In genomic region chr4:37687175-37687525, GRCh38 we compare ENCODE assay signal across 8 cellular contexts. TPM values are rescaled to one million over a fixed set of nuclear protein-coding genes. Genes with fewer than 3 reads are reported as not detected.
DNase-seq lines count a peak whose midpoint lies in the region; ATAC-seq and TF ChIP-seq lines count a peak whose summit lies in the region.

No MANE protein-coding gene starts in this region.

- H3K27ac ChIP-seq in CD4-positive, CD25-positive, alpha-beta regulatory T cell (ENCODE audit: insufficient read depth, low read length, poor library complexity, severe bottlenecking), result peak overlapping the region; percentile 84
- no peak overlapping the region for H3K27ac ChIP-seq in mammary epithelial cell (ENCODE audit: insufficient read depth, low read depth, low read length)
- H3K27ac ChIP-seq in naive thymus-derived CD4-positive, alpha-beta T cell (ENCODE audit: low read depth, low read length), result peak overlapping the region; percentile 92

- H3K27me3 ChIP-seq in CD4-positive, CD25-positive, alpha-beta regulatory T cell (ENCODE audit: control insufficient read depth, insufficient read depth, low read length), result no peaks in the 10 kb centered on the region
- no peaks in the 10 kb centered on the region for H3K27me3 ChIP-seq in mammary epithelial cell (ENCODE audit: insufficient read depth, low read length)
- no peaks in the 10 kb centered on the region for H3K27me3 ChIP-seq in naive thymus-derived CD4-positive, alpha-beta T cell (ENCODE audit: control insufficient read depth in 2 of 2, insufficient read depth in 2 of 2, low read length in 2 of 2)

- DNase-seq in CD4-positive, CD25-positive, alpha-beta regulatory T cell, result no peak
- DNase-seq in NB4 (ENCODE audit: low read depth) (peak; percentile 42), mammary epithelial cell (no peak), midbrain (lab: John Stamatoyannopoulos, UW) (no peak), NOMO-1 treated with dmso at 0.1 percent for 144 hours (lab: John Stamatoyannopoulos, UW; ENCODE audit: unreplicated experiment) (no peak)
- DNase-seq in naive thymus-derived CD4-positive, alpha-beta T cell, result no peak

- 73% methylated on average over 5 of the region's 9 CpGs for WGBS in mammary epithelial cell (ENCODE audit: low coverage, missing lambda C conversion rate)

- H4K20me1 ChIP-seq in mammary epithelial cell (ENCODE audit: insufficient read depth, low read length), result no peaks in the 10 kb centered on the region

- no peaks in the 10 kb centered on the region for H3K9me3 Mint-ChIP-seq in CD4-positive, CD25-positive, alpha-beta regulatory T cell
- H3K9me3 Mint-ChIP-seq in naive thymus-derived CD4-positive, alpha-beta T cell, result peaks cover 0 to 4% (median 0%) of the 10 kb centered on the region in 11 donors

- no peak for ATAC-seq in CD4-positive, CD25-positive, alpha-beta regulatory T cell (ENCODE audit: low read depth in 2 of 2)
- ATAC-seq in naive thymus-derived CD4-positive, alpha-beta T cell, result no peak
- ATAC-seq in GM21390 (IDR thresholded peaks at IDR 0.05; ENCODE audit: unreplicated experiment), result no peak
- ATAC-seq in GM19452 (IDR thresholded peaks at IDR 0.05; ENCODE audit: unreplicated experiment), result no peak

- TF ChIP-seq CTCF in NB4 (IDR thresholded peaks at IDR 0.05; ENCODE audit: low read depth, low read length), result no peak
- TF ChIP-seq CTCF in mammary epithelial cell (conservative IDR thresholded peaks at IDR 0.05 in 1 of 2, IDR thresholded peaks at IDR 0.05 in 1 of 2; ENCODE audit: extremely low read depth in 1 of 2, insufficient read depth in 1 of 2, low read depth in 1 of 2, low read length in 2 of 2), result no peak

- intact Hi-C loops in mammary epithelial cell (cut with micrococcal nuclease), result loop anchor here (2.0 kb wide), 1 partner anchor 76 kb away; no protein-coding TSS in a partner anchor
- intact Hi-C loops in naive thymus-derived CD4-positive, alpha-beta T cell (cut with micrococcal nuclease), result loop anchor here (2.0 to 10.0 kb wide), 13 partner anchors 45 to 1770 kb away; partner anchors contain the start of genes ARAP2 (in 1 of the 2), KLF3 (in 1 of the 2), LIAS (in 1 of the 2) and RFC1 (in 1 of the 2)

- peak overlapping the region; percentile 23 for H3K4me3 ChIP-seq in CD4-positive, CD25-positive, alpha-beta regulatory T cell (ENCODE audit: low read depth, low read length)
- H3K4me3 ChIP-seq in NB4 (ENCODE audit: low read depth, low read length) (peak overlapping the region; percentile 60), mammary epithelial cell (replicated peaks in 1 of 3; ENCODE audit: insufficient read depth in 1 of 3, low read depth in 2 of 3, low read length in 3 of 3) (peak overlapping the region in 1 of 3 experiments; percentile 87)
- peak overlapping the region; percentile 50 for H3K4me3 ChIP-seq in naive thymus-derived CD4-positive, alpha-beta T cell (ENCODE audit: low read length)

- H3K27me3 Mint-ChIP-seq in CD4-positive, CD25-positive, alpha-beta regulatory T cell, result peaks cover 5% of the 10 kb centered on the region
- peaks cover 0 to 11% (median 0%) of the 10 kb centered on the region in 5 donors for H3K27me3 Mint-ChIP-seq in naive thymus-derived CD4-positive, alpha-beta T cell

- CTCF ChIA-PET in mammary epithelial cell (lab: Charles Lee; ENCODE audit: low non-redundant PET), result no interaction called here
- CTCF ChIA-PET in naive thymus-derived CD4-positive, alpha-beta T cell (lab: Charles Lee), result interaction anchor here (1.2 kb wide), 2 partner anchors 84 to 95 kb away, joined by 3 read pairs; no protein-coding TSS in a partner anchor

- peaks cover 32% of the 10 kb centered on the region for H3K4me1 ChIP-seq in CD4-positive, CD25-positive, alpha-beta regulatory T cell (ENCODE audit: control insufficient read depth, insufficient read depth, low read length, poor library complexity, severe bottlenecking)
- H3K4me1 ChIP-seq in mammary epithelial cell (ENCODE audit: insufficient read depth, low read length), result peaks cover 21% of the 10 kb centered on the region
- peaks cover 22 to 26% of the 10 kb centered on the region in 2 donors for H3K4me1 ChIP-seq in naive thymus-derived CD4-positive, alpha-beta T cell (ENCODE audit: control insufficient read depth in 2 of 2, insufficient read depth in 2 of 2, low read length in 2 of 2)

- in situ Hi-C loops in mammary epithelial cell (cut with MboI; ENCODE audit: low sequenced_read_pairs in 2 of 2), result no loop called here

- H3K27ac Mint-ChIP-seq in CD4-positive, CD25-positive, alpha-beta regulatory T cell, result peak overlapping the region in 2 of 3 donors; percentile 21 to 94
- peak overlapping the region; percentile 48 to 98 (median 94) for H3K27ac Mint-ChIP-seq in naive thymus-derived CD4-positive, alpha-beta T cell

- TF ChIP-seq POLR2A in NB4 (IDR thresholded peaks at IDR 0.05; ENCODE audit: extremely low read depth, insufficient read length), result no peak

- H3K4me2 ChIP-seq in mammary epithelial cell (ENCODE audit: insufficient read depth, low read depth, low read length), result peak overlapping the region; percentile 89

- peaks cover 23 to 37% (median 29%) of the 10 kb centered on the region in 4 donors for H3K4me1 Mint-ChIP-seq in CD4-positive, CD25-positive, alpha-beta regulatory T cell
- peaks cover 31 to 38% (median 35%) of the 10 kb centered on the region in 7 donors for H3K4me1 Mint-ChIP-seq in naive thymus-derived CD4-positive, alpha-beta T cell

- no peaks in the 10 kb centered on the region for H3K36me3 ChIP-seq in CD4-positive, CD25-positive, alpha-beta regulatory T cell (ENCODE audit: control insufficient read depth, insufficient read depth, low read length)
- no peaks in the 10 kb centered on the region for H3K36me3 ChIP-seq in mammary epithelial cell (ENCODE audit: insufficient read depth, low read length)
- H3K36me3 ChIP-seq in naive thymus-derived CD4-positive, alpha-beta T cell (ENCODE audit: control insufficient read depth in 2 of 3, insufficient read depth in 3 of 3, low read length in 3 of 3), result peaks cover 0 to 5% (median 0%) of the 10 kb centered on the region in 3 experiments

- POLR2A ChIA-PET in naive thymus-derived CD4-positive, alpha-beta T cell (lab: Charles Lee), result interaction anchor here (0.6 to 1.0 kb wide), 5 partner anchors 26 to 997 kb away, joined by 3 to 9 read pairs (median 5); partner anchors contain the start of gene PGM2

- peak overlapping the region; percentile 87 for H2AFZ ChIP-seq in mammary epithelial cell (ENCODE audit: low read depth, low read length)

- peaks cover 23% of the 10 kb centered on the region for H3K79me2 ChIP-seq in mammary epithelial cell (ENCODE audit: insufficient read depth, low read length)

- H3K9ac ChIP-seq in mammary epithelial cell (ENCODE audit: insufficient read depth, low read length), result peak overlapping the region; percentile 50

- H3K36me3 Mint-ChIP-seq in CD4-positive, CD25-positive, alpha-beta regulatory T cell, result no peaks in the 10 kb centered on the region
- H3K36me3 Mint-ChIP-seq in naive thymus-derived CD4-positive, alpha-beta T cell, result peaks cover 0 to 13% (median 0%) of the 10 kb centered on the region in 5 donors

- no peaks in the 10 kb centered on the region for H3K9me3 ChIP-seq in CD4-positive, CD25-positive, alpha-beta regulatory T cell (ENCODE audit: control insufficient read depth in 2 of 2, low read length in 2 of 2)
- H3K9me3 ChIP-seq in mammary epithelial cell (replicated peaks; ENCODE audit: insufficient read depth, low read length), result no peaks in the 10 kb centered on the region
- no peaks in the 10 kb centered on the region for H3K9me3 ChIP-seq in naive thymus-derived CD4-positive, alpha-beta T cell (ENCODE audit: control insufficient read depth in 2 of 3, low read length in 3 of 3)

- H3K4me3 Mint-ChIP-seq in CD4-positive, CD25-positive, alpha-beta regulatory T cell, result peak overlapping the region; percentile 93 to 98 (median 95)
- H3K4me3 Mint-ChIP-seq in naive thymus-derived CD4-positive, alpha-beta T cell, result peak overlapping the region; percentile 85 to 98 (median 94)

- dilution Hi-C loops in mammary epithelial cell (cut with HindIII; ENCODE audit: low sequenced_read_pairs), result no loop called here

- no TSS peak for BruUV-seq in mammary epithelial cell (replicated peaks; lab: Mats Ljungman, UMichigan)

RNA-seq across cellular contexts. Expression of gene RELL1, which starts 1.0 kb away (rescaled TPM):
- 24.3 TPM for total RNA-seq in CD4-positive, CD25-positive, alpha-beta regulatory T cell
- 1 to 10 TPM; 2.7 to 6.3 (median 4.3) TPM for polyA plus RNA-seq in CD4-positive, CD25-positive, alpha-beta regulatory T cell
- total RNA-seq in mammary epithelial cell, result 10 to 100 TPM; 35.7 to 93.2 TPM
- 12.8 TPM for polyA plus RNA-seq in mammary epithelial cell
- polyA minus RNA-seq in mammary epithelial cell, result 29.2 TPM
- 10 to 100 TPM; 25.5 to 35.2 (median 28.2) TPM for total RNA-seq in naive thymus-derived CD4-positive, alpha-beta T cell
- 1 to 10 TPM; 4.8 to 7.6 TPM for polyA plus RNA-seq in naive thymus-derived CD4-positive, alpha-beta T cell
